Comparison of ENCODE assay signal across 9 cellular contexts in the genomic region with DNA sequence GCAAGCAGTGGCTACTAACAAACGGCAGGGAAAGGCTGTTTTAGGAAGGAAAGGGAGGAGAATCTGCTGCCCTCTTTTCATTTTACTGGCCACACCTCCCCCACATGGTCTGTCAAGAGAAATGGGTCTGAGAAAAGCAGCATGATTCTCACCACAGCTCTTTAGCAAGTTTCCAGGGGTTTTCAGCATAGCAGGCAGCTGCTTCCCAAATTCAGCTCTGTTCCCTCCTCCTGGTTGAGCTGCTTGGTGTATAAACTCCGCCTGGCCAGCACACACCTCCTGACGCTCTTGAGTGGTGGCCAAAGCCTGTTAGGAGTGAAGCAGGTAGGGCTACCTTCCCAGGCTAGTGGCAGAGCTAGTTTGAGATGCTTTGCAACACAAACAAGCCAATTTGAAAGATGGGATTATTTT.
DNase-seq lines count a peak whose midpoint lies in the region; ATAC-seq, FAIRE-seq and TF ChIP-seq lines count a peak whose summit lies in the region.
"Had no signal": no experiment of that assay in that cellular context is flagged by ENCODE, and none has a peak within 500 bp of the region (broad histone marks: within the 10 kb centered on the region; RNA-seq: fewer than 3 reads in every experiment).

No MANE protein-coding gene starts in this region.

- H3K4me1 ChIP-seq in keratinocyte (ENCODE audit: control insufficient read depth, extremely low read depth, insufficient read depth, low read length) (peaks cover 10% of the 10 kb centered on the region), subcutaneous abdominal adipose tissue (ENCODE audit: control insufficient read depth in 5 of 5, insufficient read depth in 5 of 5, low read length in 5 of 5) (peaks cover 0 to 16% (median 13%) of the 10 kb centered on the region in 5 donors)

- H3K27me3 ChIP-seq in keratinocyte (ENCODE audit: control insufficient read depth, extremely low read depth, insufficient read depth, low read length): no peaks in the 10 kb centered on the region
- H3K27me3 ChIP-seq in subcutaneous abdominal adipose tissue (ENCODE audit: control insufficient read depth in 5 of 5, insufficient read depth in 4 of 5, low read length in 5 of 5): no peaks in the 10 kb centered on the region

- H3K9me3 Mint-ChIP-seq in T-cell: no peaks in the 10 kb centered on the region

- no peaks in the 10 kb centered on the region for H3K79me2 ChIP-seq in keratinocyte (ENCODE audit: control insufficient read depth, insufficient read depth, low read length)

- H3K36me3 ChIP-seq in keratinocyte (ENCODE audit: control insufficient read depth in 2 of 2, extremely low read depth in 1 of 2, insufficient read depth in 2 of 2, low read length in 2 of 2) (no peaks in the 10 kb centered on the region), subcutaneous abdominal adipose tissue (ENCODE audit: control insufficient read depth in 5 of 5, insufficient read depth in 5 of 5, low read length in 5 of 5) (no peaks in the 10 kb centered on the region)

- no peaks in the 10 kb centered on the region for H4K20me1 ChIP-seq in keratinocyte (ENCODE audit: control insufficient read depth, extremely low read depth, insufficient read depth, low read length)

- no peak for TF ChIP-seq CTCF in LNCaP clone FGC (IDR thresholded peaks at IDR 0.05; ENCODE audit: control insufficient read depth, extremely low read depth, insufficient read depth)
- no peak for TF ChIP-seq CTCF in keratinocyte (optimal IDR thresholded peaks at IDR 0.05 in 1 of 3, IDR thresholded peaks at IDR 0.05 in 1 of 3, conservative IDR thresholded peaks at IDR 0.05 in 1 of 3; ENCODE audit: extremely low read depth in 1 of 3, insufficient read depth in 2 of 3, low read length in 3 of 3)

- no peak overlapping the region for H3K9ac ChIP-seq in keratinocyte (ENCODE audit: control insufficient read depth, extremely low read depth, insufficient read depth, low read length)
- peak overlapping the region in 3 of 5 donors; percentile 17 to 45 (median 20) for H3K9ac ChIP-seq in subcutaneous abdominal adipose tissue (ENCODE audit: low read length in 5 of 5)

- POLR2A ChIA-PET in T-cell (lab: Charles Lee): no interaction called here

- peaks cover 4 to 6% of the 10 kb centered on the region in 2 donors for H3K27me3 Mint-ChIP-seq in T-cell

- H3K27ac ChIP-seq in keratinocyte (ENCODE audit: control insufficient read depth, insufficient read depth, low read length): no peak overlapping the region
- H3K27ac ChIP-seq in subcutaneous abdominal adipose tissue (ENCODE audit: low read depth, low read length): no peak overlapping the region

- H2AFZ ChIP-seq in keratinocyte (ENCODE audit: control insufficient read depth, low read length): peak overlapping the region; percentile 94

- H3K4me3 ChIP-seq in LNCaP clone FGC (ENCODE audit: low read depth, low read length) (peak overlapping the region; percentile 44), keratinocyte (ENCODE audit: control insufficient read depth in 2 of 3, extremely low read depth in 1 of 3, insufficient read depth in 2 of 3, low read depth in 1 of 3, low read length in 3 of 3) (peak overlapping the region in 2 of 3 experiments; percentile 50 to 84), subcutaneous abdominal adipose tissue (ENCODE audit: low read depth in 1 of 5, low read length in 5 of 5) (peak overlapping the region; percentile 6 to 72 (median 65))

- H3K9me3 ChIP-seq in keratinocyte (ENCODE audit: control insufficient read depth, low read depth, low read length): no peaks in the 10 kb centered on the region
- H3K9me3 ChIP-seq in subcutaneous abdominal adipose tissue (ENCODE audit: control insufficient read depth in 5 of 5, low read length in 5 of 5): no peaks in the 10 kb centered on the region

- ATAC-seq in GM21723 (IDR thresholded peaks at IDR 0.05; ENCODE audit: unreplicated experiment): no peak
- no peak for ATAC-seq in T-cell (replicated peaks in 1 of 4)
- ATAC-seq: T-helper 17 cell had no signal

- H3K36me3 Mint-ChIP-seq in T-cell: no peaks in the 10 kb centered on the region

- dilution Hi-C loops in keratinocyte (cut with MboI; ENCODE audit: extremely low pct_ligation_motif_present, low sequenced_read_pairs): no loop called here

- FAIRE-seq in keratinocyte (lab: Jason Lieb, UNC): peak; percentile 60

- peak overlapping the region; percentile 88 for H3K4me2 ChIP-seq in keratinocyte (ENCODE audit: control insufficient read depth, extremely low read depth, insufficient read depth, low read depth, low read length)

- no peak overlapping the region for H3K27ac Mint-ChIP-seq in T-cell

- DNase-seq in LNCaP clone FGC (ENCODE audit: low read depth) (peak; percentile 85), T47D (ENCODE audit: low read depth in 1 of 2, low spot score in 1 of 2) (peak; percentile 50 to 97), keratinocyte (ENCODE audit: low read depth, low spot score) (no peak), DMS79 (lab: John Stamatoyannopoulos, UW) (no peak), T-cell (no peak)
- no peak for DNase-seq in central memory CD4-positive, alpha-beta T cell
- DNase-seq: T-helper 17 cell had no signal

- H3K4me3 Mint-ChIP-seq in T-cell: peak overlapping the region in 1 of 3 donors; percentile 52

- H3K4me1 Mint-ChIP-seq in T-cell: peaks cover 0 to 14% (median 6%) of the 10 kb centered on the region in 3 donors

- no peaks in the 10 kb centered on the region for H3K9me1 ChIP-seq in keratinocyte (ENCODE audit: control insufficient read depth, extremely low read depth, insufficient read depth, low read length)

- CTCF ChIA-PET in T-cell (lab: Charles Lee): interaction anchor here in 1 of 2 donors (1.4 kb wide), 1 partner anchor 432 kb away, joined by 6 read pairs; no protein-coding TSS in a partner anchor

- in situ Hi-C loops in T47D (cut with HindIII; ENCODE audit: low pct_unique_long_range_greater_than_20kb, low sequenced_read_pairs): no loop called here

Comparison
In these comparisons a context has a peak if more than half of its experiments do, and no peak if none do; other contexts are left out.
1. DNase-seq: peak in LNCaP clone FGC (single experiment) and T47D (2 of 2); none in keratinocyte (single experiment), DMS79 (single experiment), T-cell (0 of 34) and central memory CD4-positive, alpha-beta T cell (single experiment).
2. Peak in every context shown above with its lines, with median percentiles within 50 percentile points of each other: H3K4me3 ChIP-seq.